In the genomic region with DNA sequence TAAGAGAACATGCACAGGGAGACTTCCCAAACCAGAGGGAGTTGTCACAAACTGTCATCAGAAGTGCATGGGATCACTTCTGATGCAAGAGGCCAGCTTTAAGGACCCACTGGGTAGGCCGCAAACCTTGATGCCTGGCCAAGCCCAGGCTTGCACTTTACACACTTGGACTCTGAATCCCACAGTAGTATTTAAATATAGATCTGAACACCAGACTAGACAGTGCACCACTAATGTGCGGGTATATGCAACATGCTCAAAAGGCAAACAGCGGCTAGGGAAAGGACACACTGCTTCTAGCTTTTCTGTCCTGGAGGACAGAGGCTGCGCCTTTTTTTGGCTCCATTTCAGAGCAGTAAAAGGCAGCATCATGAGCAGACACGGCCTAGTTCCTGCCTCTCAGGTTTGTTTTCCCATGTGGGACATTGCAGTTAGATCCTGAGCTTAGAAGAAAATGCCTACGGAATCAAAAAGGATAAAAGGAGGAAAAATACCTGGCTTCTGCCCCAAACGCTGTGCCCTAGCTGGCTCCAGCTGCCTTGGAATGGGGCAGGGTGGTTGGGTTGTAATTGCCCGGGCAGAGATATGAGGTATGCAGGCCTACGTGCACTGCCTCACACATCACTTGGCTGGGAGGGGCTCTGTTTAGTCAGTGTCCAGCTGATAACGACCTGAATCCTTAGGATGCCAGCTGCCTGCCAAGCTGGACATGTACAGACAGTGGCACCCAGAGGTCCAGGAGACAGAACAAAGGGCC, we compare ENCODE assay signal across 1 cellular context.
TF ChIP-seq lines count a peak whose summit lies in the region.

No MANE protein-coding gene starts in this region.

TF ChIP-seq in HepG2, 621 proteins besides CTCF, POLR2A, EP300 and RAD21 (continued from another document and continues in another):
- 0 out of 2 replicates have a peak, but pooled peaks have one; percentile 50 for TF ChIP-seq ZNF142 (CRISPR knock-in tag; IDR thresholded peaks at IDR 0.05)
- TF ChIP-seq SSRP1 (CRISPR knock-in tag; IDR thresholded peaks at IDR 0.05): no peak
- TF ChIP-seq SOX6 (IDR thresholded peaks at IDR 0.05): no peak
- TF ChIP-seq SOX6 (CRISPR knock-in tag; IDR thresholded peaks at IDR 0.05): peak; percentile 88
- peak; percentile 93 for TF ChIP-seq ZNF839 (CRISPR knock-in tag; IDR thresholded peaks at IDR 0.05; ENCODE audit: borderline replicate concordance)
- no peak for TF ChIP-seq HOXA7 (CRISPR knock-in tag; IDR thresholded peaks at IDR 0.05)
- TF ChIP-seq, protein P1, sequence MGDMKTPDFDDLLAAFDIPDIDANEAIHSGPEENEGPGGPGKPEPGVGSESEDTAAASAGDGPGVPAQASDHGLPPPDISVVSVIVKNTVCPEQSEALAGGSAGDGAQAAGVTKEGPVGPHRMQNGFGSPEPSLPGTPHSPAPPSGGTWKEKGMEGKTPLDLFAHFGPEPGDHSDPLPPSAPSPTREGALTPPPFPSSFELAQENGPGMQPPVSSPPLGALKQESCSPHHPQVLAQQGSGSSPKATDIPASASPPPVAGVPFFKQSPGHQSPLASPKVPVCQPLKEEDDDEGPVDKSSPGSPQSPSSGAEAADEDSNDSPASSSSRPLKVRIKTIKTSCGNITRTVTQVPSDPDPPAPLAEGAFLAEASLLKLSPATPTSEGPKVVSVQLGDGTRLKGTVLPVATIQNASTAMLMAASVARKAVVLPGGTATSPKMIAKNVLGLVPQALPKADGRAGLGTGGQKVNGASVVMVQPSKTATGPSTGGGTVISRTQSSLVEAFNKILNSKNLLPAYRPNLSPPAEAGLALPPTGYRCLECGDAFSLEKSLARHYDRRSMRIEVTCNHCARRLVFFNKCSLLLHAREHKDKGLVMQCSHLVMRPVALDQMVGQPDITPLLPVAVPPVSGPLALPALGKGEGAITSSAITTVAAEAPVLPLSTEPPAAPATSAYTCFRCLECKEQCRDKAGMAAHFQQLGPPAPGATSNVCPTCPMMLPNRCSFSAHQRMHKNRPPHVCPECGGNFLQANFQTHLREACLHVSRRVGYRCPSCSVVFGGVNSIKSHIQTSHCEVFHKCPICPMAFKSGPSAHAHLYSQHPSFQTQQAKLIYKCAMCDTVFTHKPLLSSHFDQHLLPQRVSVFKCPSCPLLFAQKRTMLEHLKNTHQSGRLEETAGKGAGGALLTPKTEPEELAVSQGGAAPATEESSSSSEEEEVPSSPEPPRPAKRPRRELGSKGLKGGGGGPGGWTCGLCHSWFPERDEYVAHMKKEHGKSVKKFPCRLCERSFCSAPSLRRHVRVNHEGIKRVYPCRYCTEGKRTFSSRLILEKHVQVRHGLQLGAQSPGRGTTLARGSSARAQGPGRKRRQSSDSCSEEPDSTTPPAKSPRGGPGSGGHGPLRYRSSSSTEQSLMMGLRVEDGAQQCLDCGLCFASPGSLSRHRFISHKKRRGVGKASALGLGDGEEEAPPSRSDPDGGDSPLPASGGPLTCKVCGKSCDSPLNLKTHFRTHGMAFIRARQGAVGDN (CRISPR knock-in tag; IDR thresholded peaks at IDR 0.05): peak; percentile 100
- peak; percentile 79; the same call in 1 of the 2 replicates for TF ChIP-seq REPIN1 (CRISPR knock-in tag; IDR thresholded peaks at IDR 0.05; ENCODE audit: borderline replicate concordance, low read depth)
- TF ChIP-seq ZNF678 (CRISPR knock-in tag; IDR thresholded peaks at IDR 0.05): no peak
- peak; percentile 40; the same call in 1 of the 2 replicates for TF ChIP-seq ZNF589 (CRISPR knock-in tag; conservative IDR thresholded peaks at IDR 0.05)
- no peak; the same call in none of the 2 replicates for TF ChIP-seq ZNF276 (CRISPR knock-in tag; IDR thresholded peaks at IDR 0.05; ENCODE audit: low read depth)
- TF ChIP-seq ZNF468 (CRISPR knock-in tag; IDR thresholded peaks at IDR 0.05): no peak; the same call in 1 of the 2 replicates
- TF ChIP-seq MIER3 (CRISPR knock-in tag; IDR thresholded peaks at IDR 0.05; ENCODE audit: borderline replicate concordance): peak; percentile 92
- TF ChIP-seq BCL3 (CRISPR knock-in tag; IDR thresholded peaks at IDR 0.05): peak; percentile 61; the same call in 1 of the 2 replicates
- peak; percentile 100 for TF ChIP-seq HIC2 (CRISPR knock-in tag; IDR thresholded peaks at IDR 0.05; ENCODE audit: low read depth)
- TF ChIP-seq GFI1 (CRISPR knock-in tag; IDR thresholded peaks at IDR 0.05; ENCODE audit: borderline replicate concordance): peak; percentile 84; the same call in 1 of the 2 replicates
- no peak; the same call in 1 of the 2 replicates for TF ChIP-seq LCORL (IDR thresholded peaks at IDR 0.05)
- peak; percentile 96; the same call in 1 of the 2 replicates for TF ChIP-seq LCORL (CRISPR knock-in tag; IDR thresholded peaks at IDR 0.05)
- no peak for TF ChIP-seq RBM22 (optimal IDR thresholded peaks at IDR 0.05; ENCODE audit: low read length)
- no peak for TF ChIP-seq TMF1 (CRISPR knock-in tag; IDR thresholded peaks at IDR 0.05; ENCODE audit: low read depth)
- peak; percentile 65; the same call in 1 of the 3 replicates for TF ChIP-seq MXI1 (IDR thresholded peaks at IDR 0.05; ENCODE audit: borderline replicate concordance, low read depth, low read length)
- 0 out of 2 replicates have a peak, but pooled peaks have one; percentile 79 for TF ChIP-seq ZSCAN12 (CRISPR knock-in tag; IDR thresholded peaks at IDR 0.05)
- peak; percentile 96; the same call in 1 of the 2 replicates for TF ChIP-seq ZFP90 (CRISPR knock-in tag; IDR thresholded peaks at IDR 0.05; ENCODE audit: borderline replicate concordance)
- TF ChIP-seq PLSCR1 (CRISPR knock-in tag; IDR thresholded peaks at IDR 0.05; ENCODE audit: borderline replicate concordance): no peak
- TF ChIP-seq ZNF747 (CRISPR knock-in tag; IDR thresholded peaks at IDR 0.05; ENCODE audit: borderline replicate concordance): no peak; the same call in 1 of the 2 replicates
- TF ChIP-seq, protein P2, sequence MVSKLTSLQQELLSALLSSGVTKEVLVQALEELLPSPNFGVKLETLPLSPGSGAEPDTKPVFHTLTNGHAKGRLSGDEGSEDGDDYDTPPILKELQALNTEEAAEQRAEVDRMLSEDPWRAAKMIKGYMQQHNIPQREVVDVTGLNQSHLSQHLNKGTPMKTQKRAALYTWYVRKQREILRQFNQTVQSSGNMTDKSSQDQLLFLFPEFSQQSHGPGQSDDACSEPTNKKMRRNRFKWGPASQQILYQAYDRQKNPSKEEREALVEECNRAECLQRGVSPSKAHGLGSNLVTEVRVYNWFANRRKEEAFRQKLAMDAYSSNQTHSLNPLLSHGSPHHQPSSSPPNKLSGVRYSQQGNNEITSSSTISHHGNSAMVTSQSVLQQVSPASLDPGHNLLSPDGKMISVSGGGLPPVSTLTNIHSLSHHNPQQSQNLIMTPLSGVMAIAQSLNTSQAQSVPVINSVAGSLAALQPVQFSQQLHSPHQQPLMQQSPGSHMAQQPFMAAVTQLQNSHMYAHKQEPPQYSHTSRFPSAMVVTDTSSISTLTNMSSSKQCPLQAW (CRISPR knock-in tag; IDR thresholded peaks at IDR 0.05): peak; percentile 93
- no peak for TF ChIP-seq ZBTB8A (CRISPR knock-in tag; IDR thresholded peaks at IDR 0.05; ENCODE audit: borderline replicate concordance, low read depth)
- no peak for TF ChIP-seq NPAS2 (CRISPR knock-in tag; IDR thresholded peaks at IDR 0.05; ENCODE audit: borderline replicate concordance)
- TF ChIP-seq ARNTL (CRISPR knock-in tag; IDR thresholded peaks at IDR 0.05): no peak
- 0 out of 2 replicates have a peak, but pooled peaks have one; percentile 52 for TF ChIP-seq ZNF83 (CRISPR knock-in tag; IDR thresholded peaks at IDR 0.05; ENCODE audit: borderline replicate concordance)
- TF ChIP-seq JUNB (CRISPR knock-in tag; IDR thresholded peaks at IDR 0.05; ENCODE audit: borderline replicate concordance): no peak
- TF ChIP-seq RARA (CRISPR knock-in tag; IDR thresholded peaks at IDR 0.05): peak; percentile 82
- TF ChIP-seq ELF4 (CRISPR knock-in tag; IDR thresholded peaks at IDR 0.05; ENCODE audit: borderline replicate concordance): 0 out of 2 replicates have a peak, but pooled peaks have one; percentile 64
- peak; percentile 81 for TF ChIP-seq ZMYM4 (CRISPR knock-in tag; IDR thresholded peaks at IDR 0.05)
- TF ChIP-seq ZNF136 (CRISPR knock-in tag; IDR thresholded peaks at IDR 0.05; ENCODE audit: low read depth): peak; percentile 32; the same call in 1 of the 2 replicates
- peak; percentile 89 for TF ChIP-seq FOSL2 (CRISPR knock-in tag; IDR thresholded peaks at IDR 0.05)
- TF ChIP-seq ADNP (CRISPR knock-in tag; IDR thresholded peaks at IDR 0.05): peak; percentile 57; the same call in 1 of the 2 replicates
- no peak for TF ChIP-seq ZNF572 (CRISPR knock-in tag; IDR thresholded peaks at IDR 0.05)
- peak; percentile 91; the same call in 1 of the 2 replicates for TF ChIP-seq ZMYM3 (CRISPR knock-in tag; IDR thresholded peaks at IDR 0.05)
- no peak for TF ChIP-seq NFIB (CRISPR knock-in tag; IDR thresholded peaks at IDR 0.05; ENCODE audit: borderline replicate concordance)
